In genomic region chr17:39208893-39209292, GRCh38 we compare ENCODE assay signal across 9 cellular contexts. TPM values are rescaled to one million over a fixed set of nuclear protein-coding genes. Genes with fewer than 3 reads are reported as not detected.
DNase-seq lines count a peak whose midpoint lies in the region; ATAC-seq and TF ChIP-seq lines count a peak whose summit lies in the region.
"Had no signal": no experiment of that assay in that cellular context is flagged by ENCODE, and none has a peak within 500 bp of the region (broad histone marks: within the 10 kb centered on the region; RNA-seq: fewer than 3 reads in every experiment).

No MANE protein-coding gene starts in this region.

- H3K27me3 ChIP-seq in esophagus squamous epithelium: peaks cover 0 to 16% (median 0%) of the 10 kb centered on the region in 4 donors
- no peaks in the 10 kb centered on the region for H3K27me3 ChIP-seq in transverse colon

- peak; percentile 77 for DNase-seq in COR-L47 (lab: John Stamatoyannopoulos, UW)
- peak; percentile 92 for DNase-seq in NCI-H2171 treated with DMSO at 0.1 percent for 48 hours (lab: John Stamatoyannopoulos, UW)
- DNase-seq in esophagus squamous epithelium (lab: John Stamatoyannopoulos, UW): no peak
- peak; percentile 71 for DNase-seq in transverse colon
- no peak for DNase-seq in left lobe of liver (ENCODE audit: low spot score)
- no peak for DNase-seq in NCI-H2107 treated with DMSO at 0.1 percent for 48 hours (lab: John Stamatoyannopoulos, UW; ENCODE audit: unreplicated experiment)
- no peak for DNase-seq in activated CD8-positive, alpha-beta memory T cell treated with anti-CD3 and anti-CD28 coated beads, Interleukin-2, amount 50 U/mL, for 48 hours

- WGBS in esophagus squamous epithelium, 2 donors: 18 to 35% methylated on average over 4 to 5 of the region's 8 CpGs
- WGBS in transverse colon (ENCODE audit: low coverage in 1 of 2), 2 donors: 25 to 53% methylated on average over 2 to 8 of the region's 8 CpGs

- intact Hi-C loops in esophagus squamous epithelium (cut with DNase I): no loop called here
- intact Hi-C loops in transverse colon (cut with DNase I; ENCODE audit: low total_unique reads): loop anchor here (5.0 kb wide), 1 partner anchor 33 kb away; no protein-coding TSS in a partner anchor

- H3K36me3 ChIP-seq in esophagus squamous epithelium (peaks cover 8 to 15% (median 11%) of the 10 kb centered on the region in 3 donors), transverse colon (peaks cover 0 to 13% (median 6%) of the 10 kb centered on the region in 4 donors)

- no peak for TF ChIP-seq CTCF in esophagus squamous epithelium (IDR thresholded peaks at IDR 0.05)
- TF ChIP-seq CTCF in transverse colon (IDR thresholded peaks at IDR 0.05): no peak

- H3K4me3 ChIP-seq in esophagus squamous epithelium (peak overlapping the region in 1 of 4 donors; percentile 65), transverse colon (peak overlapping the region in 1 of 4 donors; percentile 42)

- H3K27ac ChIP-seq in esophagus squamous epithelium (peak overlapping the region in 3 of 4 donors; percentile 46 to 58 (median 52)), transverse colon (peak overlapping the region in 3 of 4 donors; percentile 12 to 39 (median 17))

- TF ChIP-seq POLR2A in esophagus squamous epithelium (IDR thresholded peaks at IDR 0.05) (no peak), transverse colon (IDR thresholded peaks at IDR 0.05) (no peak)

- H3K4me1 ChIP-seq in esophagus squamous epithelium (peaks cover 18 to 52% (median 19%) of the 10 kb centered on the region in 3 donors), transverse colon (peaks cover 16 to 31% (median 20%) of the 10 kb centered on the region in 4 donors)

- no peaks in the 10 kb centered on the region for H3K9me3 ChIP-seq in esophagus squamous epithelium
- H3K9me3 ChIP-seq in transverse colon: no peaks in the 10 kb centered on the region

- TF ChIP-seq EP300 in transverse colon (IDR thresholded peaks at IDR 0.05; ENCODE audit: low read depth): no peak

- ATAC-seq in GM19397 (IDR thresholded peaks at IDR 0.05; ENCODE audit: unreplicated experiment) (peak; percentile 63), left lobe of liver (no peak)

- in situ Hi-C loops in transverse colon (cut with MboI; ENCODE audit: low pct_ligation_motif_present in 1 of 4, low pct_unique_long_range_greater_than_20kb in 1 of 4, low sequenced_read_pairs in 3 of 4): no loop called here

RNA-seq across cellular contexts. Expression of gene RPL19, which starts 8.8 kb away (rescaled TPM):
- total RNA-seq in esophagus squamous epithelium: 1,000 to 10,000 TPM; 1,949 to 3,028 (median 2,392) TPM
- 1,000 to 10,000 TPM; 1,146 to 2,715 (median 2,002) TPM for total RNA-seq in transverse colon
- total RNA-seq in left lobe of liver: 484 TPM

RNA-seq across cellular contexts. Expression of gene CACNB1, which starts 11.4 kb away (rescaled TPM):
- total RNA-seq in esophagus squamous epithelium (1 to 10 TPM in 2 of 4 donors, under 1 TPM in 2; 0.53 to 3.6 (median 0.99) TPM), transverse colon (10 to 100 TPM; 10.1 to 21.7 (median 11.6) TPM), left lobe of liver (0.40 TPM)

RNA-seq across cellular contexts. Expression of gene STAC2, which starts 16.9 kb away (rescaled TPM):
- under 1 TPM in 2 of 4 donors, not detected in 2; 0.18 to 0.19 TPM for total RNA-seq in esophagus squamous epithelium
- total RNA-seq in transverse colon: not detected
- total RNA-seq in left lobe of liver: not detected
- total RNA-seq: dermis microvascular lymphatic vessel endothelial cell had no signal

RNA-seq across cellular contexts. Expression of gene ARL5C, which starts 42.9 kb away (rescaled TPM):
- not detected for total RNA-seq in esophagus squamous epithelium
- total RNA-seq in transverse colon: not detected
- not detected for total RNA-seq in left lobe of liver
- total RNA-seq: dermis microvascular lymphatic vessel endothelial cell had no signal

RNA-seq across cellular contexts. Expression of gene PLXDC1, which starts 57.5 kb away (rescaled TPM):
- total RNA-seq in esophagus squamous epithelium (1 to 10 TPM; 1.2 to 7.2 (median 4.6) TPM), transverse colon (10 to 100 TPM in 1 of 4 donors, 1 to 10 TPM in 3; 1.6 to 26.2 (median 4.3) TPM), left lobe of liver (0.50 TPM)
- total RNA-seq: dermis microvascular lymphatic vessel endothelial cell had no signal

Comparison
In these comparisons a context has a peak if more than half of its experiments do, and no peak if none do; other contexts are left out.
1. DNase-seq: peak in COR-L47 (single experiment), NCI-H2171 treated with DMSO at 0.1 percent for 48 hours (single experiment) and transverse colon (single experiment); none in esophagus squamous epithelium (single experiment), left lobe of liver (single experiment), NCI-H2107 treated with DMSO at 0.1 percent for 48 hours (single experiment) and activated CD8-positive, alpha-beta memory T cell treated with anti-CD3 and anti-CD28 coated beads, Interleukin-2, amount 50 U/mL, for 48 hours (single experiment).